ENCODE assay signal across 1 cellular context in genomic region chr15:61049934-61050333, GRCh38.
TF ChIP-seq lines count a peak whose summit lies in the region.

No MANE protein-coding gene starts in this region.

TF ChIP-seq in HepG2, 621 proteins besides CTCF, POLR2A, EP300 and RAD21 (continued from another document):
- TF ChIP-seq ATF6 (CRISPR knock-in tag; conservative IDR thresholded peaks at IDR 0.05) (no peak), LBX2 (CRISPR knock-in tag; IDR thresholded peaks at IDR 0.05; ENCODE audit: borderline replicate concordance) (no peak), TFE3 (CRISPR knock-in tag; IDR thresholded peaks at IDR 0.05) (peak; percentile 69), ATF3 (CRISPR knock-in tag; IDR thresholded peaks at IDR 0.05) (0 out of 2 replicates have a peak, but pooled peaks have one; percentile 39), HNRNPLL (IDR thresholded peaks at IDR 0.05; ENCODE audit: low read depth, low read length, poor library complexity, severe bottlenecking) (no peak), FOXJ3 (CRISPR knock-in tag; IDR thresholded peaks at IDR 0.05; ENCODE audit: borderline replicate concordance) (no peak), AHDC1 (CRISPR knock-in tag; IDR thresholded peaks at IDR 0.05; ENCODE audit: borderline replicate concordance) (peak; percentile 72; the same call in 1 of the 2 replicates), MYNN (CRISPR knock-in tag; IDR thresholded peaks at IDR 0.05; ENCODE audit: low read depth) (no peak), TSC22D2 (CRISPR knock-in tag; IDR thresholded peaks at IDR 0.05; ENCODE audit: borderline replicate concordance) (no peak), ZBTB10 (CRISPR knock-in tag; IDR thresholded peaks at IDR 0.05; ENCODE audit: borderline replicate concordance) (no peak), ZNF816 (CRISPR knock-in tag; IDR thresholded peaks at IDR 0.05; ENCODE audit: borderline replicate concordance) (0 out of 2 replicates have a peak, but pooled peaks have one; percentile 34), ARID3A (IDR thresholded peaks at IDR 0.05; ENCODE audit: low read depth, low read length) (0 out of 2 replicates have a peak, but pooled peaks have one; percentile 10), IKZF5 (CRISPR knock-in tag; IDR thresholded peaks at IDR 0.05) (0 out of 2 replicates have a peak, but pooled peaks have one; percentile 25), PRPF4 (IDR thresholded peaks at IDR 0.05; ENCODE audit: low read depth, low read length, poor library complexity, severe bottlenecking) (no peak), FOSL1 (CRISPR knock-in tag; IDR thresholded peaks at IDR 0.05; ENCODE audit: borderline replicate concordance) (peak; percentile 70; the same call in 1 of the 2 replicates), HNF1B (CRISPR knock-in tag; IDR thresholded peaks at IDR 0.05) (0 out of 2 replicates have a peak, but pooled peaks have one; percentile 27), CREB1 (IDR thresholded peaks at IDR 0.05) (0 out of 2 replicates have a peak, but pooled peaks have one; percentile 22), CREB1 (CRISPR knock-in tag; IDR thresholded peaks at IDR 0.05) (no peak), KMT2B (CRISPR knock-in tag; IDR thresholded peaks at IDR 0.05) (no peak), SAP130 (CRISPR knock-in tag; IDR thresholded peaks at IDR 0.05; ENCODE audit: low read depth) (peak; percentile 65), ZFP41 (CRISPR knock-in tag; IDR thresholded peaks at IDR 0.05; ENCODE audit: borderline replicate concordance) (no peak), PAXIP1 (CRISPR knock-in tag; conservative IDR thresholded peaks at IDR 0.05) (peak; percentile 51)
